Comparison of ENCODE assay signal across 8 cellular contexts in genomic region chr14:36941783-36942521, GRCh38.
A peak's percentile ranks its signal among the peaks of the same experiment; 100 is the strongest.
DNase-seq lines count a peak whose midpoint lies in the region; ATAC-seq, FAIRE-seq and TF ChIP-seq lines count a peak whose summit lies in the region.

No MANE protein-coding gene starts in this region.

- H3K36me3 Mint-ChIP-seq in H9 (ENCODE audit: insufficient read depth in 1 of 3, low read depth in 3 of 3): no peaks in the 10 kb centered on the region

- no peak overlapping the region for H4K8ac ChIP-seq in H9 (replicated peaks; ENCODE audit: insufficient read length, low read depth, low read length)

- H3K27me3 Mint-ChIP-seq in H9 (ENCODE audit: low read depth): peaks cover 2% of the 10 kb centered on the region

- H3K56ac ChIP-seq in H9 (ENCODE audit: insufficient read length, low read depth, low read length): no peak overlapping the region

- peaks cover 7% of the 10 kb centered on the region for H3F3A ChIP-seq in PC-3 (ENCODE audit: low read length, unreplicated experiment)

- H2BK15ac ChIP-seq in H9 (ENCODE audit: low read depth, low read length): no peak overlapping the region

- no peak overlapping the region for H3K23ac ChIP-seq in H9 (ENCODE audit: insufficient read length, low read depth, low read length)

- CTCF ChIA-PET in PC-3 (lab: Charles Lee): interaction anchor here (0.5 to 2.1 kb wide), 25 partner anchors 17 to 388 kb away, joined by 3 to 29 read pairs (median 3); partner anchors contain the start of gene PAX9

- H3K9ac ChIP-seq in H9 (ENCODE audit: extremely low read depth, insufficient read length, low read length) (no peak overlapping the region), PC-3 (ENCODE audit: low read length) (0 out of 2 replicates have a peak overlapping the region, but pooled peaks have one; percentile 8)

- H2BK5ac ChIP-seq in H9 (ENCODE audit: insufficient read length, low read length): no peak overlapping the region

- H4K20me1 ChIP-seq in H9 (ENCODE audit: control insufficient read depth, insufficient read depth, insufficient read length): no peaks in the 10 kb centered on the region
- no peaks in the 10 kb centered on the region for H4K20me1 ChIP-seq in PC-3 (ENCODE audit: low read length)

- peak; percentile 57 for ATAC-seq in PC-3

- H3K36me3 ChIP-seq in GM06990 (ENCODE audit: control insufficient read depth, insufficient read depth, low read length) (no peaks in the 10 kb centered on the region), PC-3 (ENCODE audit: low read depth, low read length) (no peaks in the 10 kb centered on the region)

- POLR2A ChIA-PET in PC-3 (lab: Charles Lee; ENCODE audit: unreplicated experiment): interaction anchor here (0.7 to 1.2 kb wide), 2 partner anchors 175 to 183 kb away, joined by 4 read pairs; no protein-coding TSS in a partner anchor

- no TSS peak for BruUV-seq in PC-3 (replicated peaks; lab: Mats Ljungman, UMichigan)

- no peak for TF ChIP-seq POLR2A in H54 (IDR thresholded peaks at IDR 0.05; ENCODE audit: low read depth, low read length)

- no peak overlapping the region for H4K91ac ChIP-seq in H9 (ENCODE audit: insufficient read length, low read depth, low read length)

- no peak overlapping the region for H3T11ph ChIP-seq in H9 (ENCODE audit: low read length)

- H4K5ac ChIP-seq in H9 (ENCODE audit: insufficient read length, low read depth, low read length): no peak overlapping the region

- peaks cover 0 to 5% of the 10 kb centered on the region in 2 experiments; a peak in 1 of 4 replicates for H3K4me1 Mint-ChIP-seq in H9

- no peaks in the 10 kb centered on the region for H3K79me2 ChIP-seq in H9 (ENCODE audit: insufficient read depth, low read length)
- no peaks in the 10 kb centered on the region for H3K79me2 ChIP-seq in PC-3 (ENCODE audit: low read length)

- H3K79me1 ChIP-seq in H9 (ENCODE audit: insufficient read depth, low read depth, low read length, poor library complexity, severe bottlenecking): no peaks in the 10 kb centered on the region

- no CpG with 5 or more reads among the region's 12 CpGs for WGBS in H9 (ENCODE audit: extremely low coverage, insufficient read length, low lambda C conversion rate)

- H3K9me3 ChIP-seq in H9 (ENCODE audit: control insufficient read depth, low read depth, low read length) (no peaks in the 10 kb centered on the region), PC-3 (ENCODE audit: low read length) (no peaks in the 10 kb centered on the region)

- no peak overlapping the region for H3K14ac ChIP-seq in H9 (ENCODE audit: insufficient read depth, low read length)

- FAIRE-seq in H54 (lab: Jason Lieb, UNC): no peak

- no peak overlapping the region for H3K4me3 Mint-ChIP-seq in H9

- no peak overlapping the region for H3K4me2 ChIP-seq in H9 (ENCODE audit: insufficient read depth, insufficient read length, low read length)
- peak overlapping the region; percentile 48 for H3K4me2 ChIP-seq in PC-3 (ENCODE audit: low read length)

- no peaks in the 10 kb centered on the region for H3K23me2 ChIP-seq in H9 (ENCODE audit: insufficient read length, low read depth, low read length, poor library complexity, severe bottlenecking)

- H3K4me1 ChIP-seq in H9 (ENCODE audit: insufficient read depth, low read length) (no peaks in the 10 kb centered on the region; the same call in 1 of the 2 replicates), PC-3 (ENCODE audit: insufficient read depth, low read length) (peaks cover 40% of the 10 kb centered on the region)

- no peak overlapping the region for H3K18ac ChIP-seq in H9 (ENCODE audit: insufficient read length, low read depth, low read length)

- H3K9me2 ChIP-seq in PC-3 (replicated peaks; ENCODE audit: low read length): no peaks in the 10 kb centered on the region

- no peaks in the 10 kb centered on the region for H3K9me3 Mint-ChIP-seq in H9

- no peak overlapping the region for H2AK5ac ChIP-seq in H9 (ENCODE audit: insufficient read length, low read length)

- DNase-seq in GM06990 (ENCODE audit: extremely low read depth, insufficient read length) (peak; percentile 21), H9 (peak; percentile 60), LNCaP clone FGC (ENCODE audit: low read depth) (peak; percentile 54), PC-3 (peak; percentile 88), glomerular visceral epithelial cell (ENCODE audit: extremely low spot score) (peak; percentile 63), pons (ENCODE audit: low spot score) (peak; percentile 53), H54 (ENCODE audit: insufficient read length, low spot score) (no peak)
- DNase-seq in activated naive CD4-positive, alpha-beta T cell treated with Interleukin-2 at 50 U/mL for 16 hours: peak; percentile 46

- H2BK120ac ChIP-seq in H9 (ENCODE audit: low read depth, low read length, poor library complexity, severe bottlenecking): no peak overlapping the region

- H3K27me3 ChIP-seq in GM06990 (replicated peaks; ENCODE audit: control insufficient read depth, insufficient read depth, low read length) (no peaks in the 10 kb centered on the region), H9 (ENCODE audit: insufficient read depth, low read length) (no peaks in the 10 kb centered on the region), PC-3 (ENCODE audit: low read length) (no peaks in the 10 kb centered on the region)

- H3K27ac Mint-ChIP-seq in H9: no peak overlapping the region

- TF ChIP-seq CTCF in GM06990 (IDR thresholded peaks at IDR 0.05; ENCODE audit: insufficient read depth, low read length, poor library complexity, severe bottlenecking) (peak; percentile 98), H9 (conservative IDR thresholded peaks at IDR 0.05) (peak; percentile 98), LNCaP clone FGC (IDR thresholded peaks at IDR 0.05; ENCODE audit: control insufficient read depth, extremely low read depth, insufficient read depth) (peak; percentile 97), PC-3 (conservative IDR thresholded peaks at IDR 0.05; ENCODE audit: low read depth, low read length) (peak; percentile 97)

- H3K4me3 ChIP-seq in GM06990 (replicated peaks; ENCODE audit: low read depth, low read length): no peak overlapping the region
- H3K4me3 ChIP-seq in LNCaP clone FGC (ENCODE audit: low read depth, low read length): no peak overlapping the region
- no peak overlapping the region for H3K4me3 ChIP-seq in PC-3 (ENCODE audit: low read length)

- intact Hi-C loops in PC-3 (cut with micrococcal nuclease): loop anchor here (1.0 to 10.0 kb wide), 12 partner anchors 39 to 385 kb away; no protein-coding TSS in a partner anchor

- no peak overlapping the region for H2BK12ac ChIP-seq in H9 (ENCODE audit: insufficient read length, low read depth, low read length)

- no peak overlapping the region for H2AFZ ChIP-seq in H9 (ENCODE audit: low read length)
- peak overlapping the region; percentile 32 for H2AFZ ChIP-seq in PC-3 (ENCODE audit: low read length)

- H3K4ac ChIP-seq in H9 (ENCODE audit: low read depth, low read length): no peak overlapping the region

- no peak overlapping the region for H3K27ac ChIP-seq in H9 (ENCODE audit: insufficient read length, low read depth, low read length)
- H3K27ac ChIP-seq in PC-3 (ENCODE audit: low read length): peak overlapping the region; percentile 89

- H2BK20ac ChIP-seq in H9 (ENCODE audit: low read depth, low read length, poor library complexity, severe bottlenecking): no peak overlapping the region
